6 cellular contexts compared by ENCODE assay signal in the genomic region with DNA sequence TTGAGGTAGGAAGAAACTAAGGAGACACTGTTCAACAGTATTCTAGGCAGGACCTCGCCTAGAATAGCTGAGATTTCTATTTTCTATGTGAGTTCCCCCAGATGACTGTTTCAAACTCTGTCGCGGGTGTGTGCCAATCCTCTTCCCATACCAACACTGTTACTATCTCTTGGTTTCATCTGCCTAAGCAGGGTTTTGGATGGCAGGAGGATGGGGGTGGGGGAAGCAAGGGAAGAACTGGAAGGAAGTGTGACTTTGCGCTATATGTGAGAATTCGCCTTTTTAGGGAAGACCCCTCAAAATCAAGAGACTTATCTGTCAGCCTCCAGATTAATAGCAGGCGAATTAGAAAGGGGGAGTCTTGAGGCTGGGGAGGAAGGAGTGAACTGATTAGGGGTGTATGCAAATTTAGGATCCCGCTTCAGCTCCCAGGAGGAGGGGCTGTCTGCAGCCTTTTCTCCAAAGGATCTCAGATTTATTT. TPM values are rescaled to one million over a fixed set of nuclear protein-coding genes. Genes with fewer than 3 reads are reported as not detected.
DNase-seq lines count a peak whose midpoint lies in the region; ATAC-seq and TF ChIP-seq lines count a peak whose summit lies in the region.

No MANE protein-coding gene starts in this region.

- DNase-seq in A172 (ENCODE audit: low spot score) (peak; percentile 47), HFF-Myc (ENCODE audit: extremely low read depth, low read depth) (no peak), hippocampal formation (lab: John Stamatoyannopoulos, UW) (no peak), NCI-H446 (lab: John Stamatoyannopoulos, UW) (no peak)
- DNase-seq in activated naive CD8-positive, alpha-beta T cell treated with anti-CD3 and anti-CD28 coated beads, Interleukin-2, amount 50 U/mL, for 24 hours: peak; percentile 17

- H3K27ac ChIP-seq in mucosa of rectum (ENCODE audit: low read depth in 2 of 2, low read length in 2 of 2): peak overlapping the region; percentile 83 to 90

- H3K9me3 Mint-ChIP-seq in activated naive CD8-positive, alpha-beta T cell treated with anti-CD3 and anti-CD28 coated beads, Interleukin-2, amount 50 U/mL, for 24 hours: no peaks in the 10 kb centered on the region

- H3K4me3 ChIP-seq in HFF-Myc (replicated peaks; ENCODE audit: low read depth, low read length) (peak overlapping the region; percentile 54), mucosa of rectum (ENCODE audit: low read length in 2 of 2) (peak overlapping the region; percentile 54 to 92)

- peaks cover 8% of the 10 kb centered on the region for H3K36me3 Mint-ChIP-seq in activated naive CD8-positive, alpha-beta T cell treated with anti-CD3 and anti-CD28 coated beads, Interleukin-2, amount 50 U/mL, for 24 hours (ENCODE audit: low read depth)

- no peak for TF ChIP-seq CTCF in HFF-Myc (IDR thresholded peaks at IDR 0.05; ENCODE audit: low read depth, low read length, missing control alignments)

- H3K27me3 ChIP-seq in mucosa of rectum (ENCODE audit: control insufficient read depth in 2 of 2, insufficient read depth in 2 of 2, low read length in 2 of 2): no peaks in the 10 kb centered on the region

- peak overlapping the region; percentile 60 to 76 for H3K9ac ChIP-seq in mucosa of rectum (ENCODE audit: low read depth in 1 of 2, low read length in 2 of 2)

- no peaks in the 10 kb centered on the region for H3K27me3 Mint-ChIP-seq in activated naive CD8-positive, alpha-beta T cell treated with anti-CD3 and anti-CD28 coated beads, Interleukin-2, amount 50 U/mL, for 24 hours

- H3K4me1 ChIP-seq in mucosa of rectum (ENCODE audit: control insufficient read depth in 2 of 2, insufficient read depth in 2 of 2, low read length in 2 of 2): peaks cover 14 to 28% of the 10 kb centered on the region in 2 donors

- no peak for ATAC-seq in activated naive CD8-positive, alpha-beta T cell treated with anti-CD3 and anti-CD28 coated beads, Interleukin-2, amount 50 U/mL, for 24 hours

- no peaks in the 10 kb centered on the region for H3K9me3 ChIP-seq in mucosa of rectum (ENCODE audit: control insufficient read depth in 2 of 2, low read length in 2 of 2)

- H3K4me3 Mint-ChIP-seq in activated naive CD8-positive, alpha-beta T cell treated with anti-CD3 and anti-CD28 coated beads, Interleukin-2, amount 50 U/mL, for 24 hours: peak overlapping the region; percentile 97

- H3K27ac Mint-ChIP-seq in activated naive CD8-positive, alpha-beta T cell treated with anti-CD3 and anti-CD28 coated beads, Interleukin-2, amount 50 U/mL, for 24 hours: peak overlapping the region; percentile 98

- H3K36me3 ChIP-seq in mucosa of rectum (ENCODE audit: control insufficient read depth in 2 of 2, insufficient read depth in 2 of 2, low read length in 2 of 2): peaks cover 0 to 5% of the 10 kb centered on the region in 2 donors

- H3K4me1 Mint-ChIP-seq in activated naive CD8-positive, alpha-beta T cell treated with anti-CD3 and anti-CD28 coated beads, Interleukin-2, amount 50 U/mL, for 24 hours: peaks cover 50% of the 10 kb centered on the region

RNA-seq across cellular contexts. Expression of gene G6PC3, which starts 0.5 kb away (rescaled TPM):
- 79.4 and 89.1 TPM in 2 replicates for total RNA-seq in A172 (2014; rRNA removed; shearing (Covaris generic))

RNA-seq across cellular contexts. Expression of gene LSM12, which starts 3.5 kb away (rescaled TPM):
- total RNA-seq in A172 (2014; rRNA removed; shearing (Covaris generic)): 49.8 and 62.1 TPM in 2 replicates

RNA-seq across cellular contexts. Expression of gene HDAC5, which starts 53.4 kb away (rescaled TPM):
- 33.8 and 41.0 TPM in 2 replicates for total RNA-seq in A172 (2014; rRNA removed; shearing (Covaris generic))

RNA-seq across cellular contexts. Expression of gene TMEM101, which starts 55.3 kb away (rescaled TPM):
- total RNA-seq in A172 (2014; rRNA removed; shearing (Covaris generic)): 48.3 and 73.8 TPM in 2 replicates

Comparison
In these comparisons a context has a peak if more than half of its experiments do, and no peak if none do; other contexts are left out.
1. DNase-seq: peak in A172 (single experiment) and activated naive CD8-positive, alpha-beta T cell treated with anti-CD3 and anti-CD28 coated beads, Interleukin-2, amount 50 U/mL, for 24 hours (single experiment); none in HFF-Myc (single experiment), hippocampal formation (0 of 2) and NCI-H446 (0 of 2).